ENCODE assay signal across 13 cellular contexts in the genomic region with DNA sequence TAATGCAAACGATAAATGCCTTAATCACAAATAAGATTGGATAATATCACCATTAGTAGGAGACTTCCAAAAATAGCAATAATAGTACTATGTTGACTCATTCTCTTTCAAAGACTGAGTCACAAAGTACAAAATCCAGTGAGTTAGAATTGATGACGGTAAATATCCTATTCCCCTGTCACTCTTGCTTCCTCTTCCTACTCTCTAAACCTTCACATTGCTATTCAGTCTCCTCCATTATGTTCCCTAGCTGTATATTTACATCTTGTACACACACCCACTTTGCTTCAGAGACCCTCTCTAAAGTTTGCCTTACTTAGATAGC. TPM values are rescaled to one million over a fixed set of nuclear protein-coding genes. Genes with fewer than 3 reads are reported as not detected.
DNase-seq lines count a peak whose midpoint lies in the region; ATAC-seq and TF ChIP-seq lines count a peak whose summit lies in the region.
"Had no signal": no experiment of that assay in that cellular context is flagged by ENCODE, and none has a peak within 500 bp of the region (broad histone marks: within the 10 kb centered on the region; RNA-seq: fewer than 3 reads in every experiment).

No MANE protein-coding gene starts in this region.

- H3K27ac Mint-ChIP-seq in stimulated activated memory B cell treated with anti-CD40 and anti-IgM and Interleukin-4, amounts not matched to agents 10 μg/mL and 1 μg/mL and 100 μg/mL, for 72 hours, result no peak overlapping the region
- H3K27ac Mint-ChIP-seq: brain had no signal

- H3K4me1 Mint-ChIP-seq in stimulated activated memory B cell treated with anti-CD40 and anti-IgM and Interleukin-4, amounts not matched to agents 10 μg/mL and 1 μg/mL and 100 μg/mL, for 72 hours, result no peaks in the 10 kb centered on the region
- H3K4me1 Mint-ChIP-seq: brain had no signal

- H3K9me3 Mint-ChIP-seq in stimulated activated memory B cell treated with anti-CD40 and anti-IgM and Interleukin-4, amounts not matched to agents 10 μg/mL and 1 μg/mL and 100 μg/mL, for 72 hours, result peaks cover 5% of the 10 kb centered on the region

- no peak overlapping the region for H3K4me3 ChIP-seq in fibroblast of pulmonary artery (replicated peaks; ENCODE audit: low read depth, low read length)
- H3K4me3 ChIP-seq in left ventricle myocardium inferior, result no peak overlapping the region

- ATAC-seq in activated CD4-positive, CD25-positive, alpha-beta regulatory T cell treated with anti-CD3 and anti-CD28 coated beads, Interleukin-2, amount 50 U/mL, for 24 hours, result peak; percentile 74 to 77
- ATAC-seq in SK-N-SH treated with all-trans-retinoic acid at 6 μM for 48 hours (peak; percentile 88), HG03039 (IDR thresholded peaks at IDR 0.05; ENCODE audit: unreplicated experiment) (no peak)
- ATAC-seq in stimulated activated memory B cell treated with anti-CD40 and anti-IgM and Interleukin-4, amounts not matched to agents 10 μg/mL and 1 μg/mL and 100 μg/mL, for 72 hours, result peak; percentile 58

- H3K36me3 ChIP-seq in left ventricle myocardium inferior, result no peaks in the 10 kb centered on the region

- H3K4me1 ChIP-seq in left ventricle myocardium inferior, result no peaks in the 10 kb centered on the region

- intact Hi-C loops in left ventricle myocardium inferior (cut with micrococcal nuclease), result no loop called here

- no peaks in the 10 kb centered on the region for H3K27me3 ChIP-seq in left ventricle myocardium inferior (ENCODE audit: low read depth)

- no peak for DNase-seq in activated CD4-positive, CD25-positive, alpha-beta regulatory T cell (lab: John Stamatoyannopoulos, UW)
- peak; percentile 53 for DNase-seq in fibroblast of pulmonary artery (ENCODE audit: low read depth)
- no peak for DNase-seq in SKM-1 treated with dmso at 0.1 percent for 144 hours (lab: John Stamatoyannopoulos, UW; ENCODE audit: unreplicated experiment)
- no peak for DNase-seq in left ventricle myocardium inferior
- DNase-seq: activated CD4-positive, alpha-beta T cell treated with anti-CD3 and anti-CD28 coated beads for 1 hour; H7; NCI-H187 treated with DMSO at 0.1 percent for 48 hours; stimulated activated CD4-positive, alpha-beta T cell treated with anti-CD3 and anti-CD28 coated beads, Interleukin-15, amount 100 ng/mL, for 24 hours had no signal

- TF ChIP-seq CTCF in fibroblast of pulmonary artery (IDR thresholded peaks at IDR 0.05; ENCODE audit: low read length, missing control alignments) (no peak), left ventricle myocardium inferior (IDR thresholded peaks at IDR 0.05; ENCODE audit: borderline replicate concordance) (no peak)

- no peak overlapping the region for H3K27ac ChIP-seq in left ventricle myocardium inferior (replicated peaks)

- H3K27me3 Mint-ChIP-seq in stimulated activated memory B cell treated with anti-CD40 and anti-IgM and Interleukin-4, amounts not matched to agents 10 μg/mL and 1 μg/mL and 100 μg/mL, for 72 hours, result no peaks in the 10 kb centered on the region
- H3K27me3 Mint-ChIP-seq: brain had no signal

- peaks cover 9% of the 10 kb centered on the region for H3K9me3 ChIP-seq in left ventricle myocardium inferior (replicated peaks)

- no peak overlapping the region for H3K4me3 Mint-ChIP-seq in stimulated activated memory B cell treated with anti-CD40 and anti-IgM and Interleukin-4, amounts not matched to agents 10 μg/mL and 1 μg/mL and 100 μg/mL, for 72 hours
- H3K4me3 Mint-ChIP-seq: brain had no signal

- peaks cover 6% of the 10 kb centered on the region for H3K36me3 Mint-ChIP-seq in stimulated activated memory B cell treated with anti-CD40 and anti-IgM and Interleukin-4, amounts not matched to agents 10 μg/mL and 1 μg/mL and 100 μg/mL, for 72 hours
- H3K36me3 Mint-ChIP-seq: brain had no signal

TF ChIP-seq in SK-N-SH treated with all-trans-retinoic acid at 6 μM for 48 hours, 23 proteins besides CTCF, POLR2A, EP300 and RAD21:
- peak; percentile 50 for TF ChIP-seq ISL1 (CRISPR knock-in tag; IDR thresholded peaks at IDR 0.05)
- no peak for TF ChIP-seq RARB (CRISPR knock-in tag; IDR thresholded peaks at IDR 0.05)

RNA-seq across cellular contexts. Expression of a gene that starts 26.3 kb away (rescaled TPM):
- total RNA-seq in left ventricle myocardium inferior, result 23.1 TPM
